In genomic region chr4:37503231-37503630, GRCh38 we compare ENCODE assay signal across 20 cellular contexts.
DNase-seq lines count a peak whose midpoint lies in the region; ATAC-seq and FAIRE-seq lines count a peak whose summit lies in the region.
"Had no signal": no experiment of that assay in that cellular context is flagged by ENCODE, and none has a peak within 500 bp of the region (broad histone marks: within the 10 kb centered on the region; RNA-seq: fewer than 3 reads in every experiment).

No MANE protein-coding gene starts in this region.

- FAIRE-seq in urothelium cell line (lab: Jason Lieb, UNC), result peak; percentile 76
- FAIRE-seq: A549, G401.6, GM12891, H1, HTR-8/SVneo, K562 had no signal

- no peak for ATAC-seq in HG02759 (IDR thresholded peaks at IDR 0.05; ENCODE audit: unreplicated experiment)
- ATAC-seq: A549, K562 had no signal

- DNase-seq in DMS 273 (lab: John Stamatoyannopoulos, UW; ENCODE audit: unreplicated experiment) (peak; percentile 57), DMS 273 treated with DMSO at 0.1 percent for 48 hours (lab: John Stamatoyannopoulos, UW) (no peak), NCI-H524 (lab: John Stamatoyannopoulos, UW) (peak; percentile 59 to 79), cerebellum (ENCODE audit: low spot score) (peak; percentile 52), urothelium cell line (ENCODE audit: low spot score) (no peak), LoVo (ENCODE audit: low spot score) (no peak)
- no peak for DNase-seq in activated CD4-positive, alpha-beta T cell treated with anti-CD3 and anti-CD28 coated beads, Interleukin-2, amount 50 U/mL, for 48 hours
- DNase-seq: AML-193; CD4-positive, alpha-beta memory T cell; DMS53; DND-41; EL; IMR-90 had no signal

Comparison
In these comparisons a context has a peak if more than half of its experiments do, and no peak if none do; other contexts are left out.
1. DNase-seq: peak in DMS 273 (single experiment), NCI-H524 (2 of 2) and cerebellum (single experiment); none in DMS 273 treated with DMSO at 0.1 percent for 48 hours (single experiment), urothelium cell line (single experiment), LoVo (single experiment) and activated CD4-positive, alpha-beta T cell treated with anti-CD3 and anti-CD28 coated beads, Interleukin-2, amount 50 U/mL, for 48 hours (0 of 2).